20 cellular contexts compared by ENCODE assay signal in genomic region chr4:66443020-66443419, GRCh38.
A peak's percentile ranks its signal among the peaks of the same experiment; 100 is the strongest.
DNase-seq lines count a peak whose midpoint lies in the region; ATAC-seq, FAIRE-seq and TF ChIP-seq lines count a peak whose summit lies in the region.
"Had no signal": no experiment of that assay in that cellular context is flagged by ENCODE, and none has a peak within 500 bp of the region (broad histone marks: within the 10 kb centered on the region; RNA-seq: fewer than 3 reads in every experiment).

No MANE protein-coding gene starts in this region.

- H3K23ac ChIP-seq in IMR-90 (ENCODE audit: low read depth, low read length): no peak overlapping the region

- TF ChIP-seq CTCF in A549 (IDR thresholded peaks at IDR 0.05) (no peak), IMR-90 (conservative IDR thresholded peaks at IDR 0.05; ENCODE audit: low read depth, low read length) (no peak), suprapubic skin (IDR thresholded peaks at IDR 0.05) (no peak)

- intact Hi-C loops in IMR-90 (cut with micrococcal nuclease): no loop called here

- no peak for TF ChIP-seq RAD21 in A549 (conservative IDR thresholded peaks at IDR 0.05 in 1 of 2, IDR thresholded peaks at IDR 0.05 in 1 of 2)
- TF ChIP-seq RAD21 in IMR-90 (IDR thresholded peaks at IDR 0.05; ENCODE audit: low read length): no peak

- H3K9ac ChIP-seq in IMR-90 (ENCODE audit: low read depth, low read length): no peak overlapping the region
- H3K9ac ChIP-seq: BLaER1 treated with 17β-estradiol and CSF1 and Interleukin-3, amounts not matched to agents 10 nM and 100 nM had no signal

- H2AFZ ChIP-seq in IMR-90 (replicated peaks; ENCODE audit: low read length, poor library complexity): no peak overlapping the region

- no peak overlapping the region for H2AK5ac ChIP-seq in IMR-90 (ENCODE audit: low read depth, low read length)

- H3K4me1 ChIP-seq in A549 (no peaks in the 10 kb centered on the region), IMR-90 (ENCODE audit: control insufficient read depth, insufficient read depth, low read length) (no peaks in the 10 kb centered on the region), suprapubic skin (no peaks in the 10 kb centered on the region)
- H3K4me1 ChIP-seq: BLaER1 treated with 17β-estradiol and CSF1 and Interleukin-3, amounts not matched to agents 10 nM and 100 nM; Caco-2 had no signal

- H2AK9ac ChIP-seq in IMR-90 (replicated peaks; ENCODE audit: low read depth, low read length, poor library complexity): no peak overlapping the region

- CTCF ChIA-PET in A549 (lab: Yijun Ruan, JAX) (no interaction called here), IMR-90 (lab: Yijun Ruan, JAX) (no interaction called here)

- H3K4ac ChIP-seq in IMR-90 (ENCODE audit: low read depth, low read length): no peak overlapping the region

- no peaks in the 10 kb centered on the region for H3K79me1 ChIP-seq in IMR-90 (ENCODE audit: low read depth in 1 of 2, low read length in 2 of 2)

- POLR2A ChIA-PET in A549 (lab: Yijun Ruan, JAX) (no interaction called here), IMR-90 (lab: Charles Lee; ENCODE audit: unreplicated experiment) (no interaction called here)

- BruUV-seq in IMR-90 (replicated peaks; lab: Mats Ljungman, UMichigan): no TSS peak

- H3K9me1 ChIP-seq in IMR-90 (ENCODE audit: insufficient read depth, low read length): no peaks in the 10 kb centered on the region

- no peak for FAIRE-seq in A549 (lab: Jason Lieb, UNC)
- FAIRE-seq: A204.1, D721Med, G401.6, GM12891, GM19239 had no signal

- H2BK20ac ChIP-seq in IMR-90 (ENCODE audit: low read depth, low read length): no peak overlapping the region

- dilution Hi-C loops in IMR-90 (cut with HindIII; ENCODE audit: low sequenced_read_pairs, unreplicated experiment): no loop called here

- no peak overlapping the region for H3K18ac ChIP-seq in IMR-90 (ENCODE audit: low read depth, low read length)

- ATAC-seq in A549 (no peak), IMR-90 (ENCODE audit: low read depth) (no peak)
- ATAC-seq: CD8-positive, alpha-beta T cell had no signal

- TF ChIP-seq POLR2A in A549 (IDR thresholded peaks at IDR 0.05; ENCODE audit: low read length) (no peak), IMR-90 (IDR thresholded peaks at IDR 0.05; ENCODE audit: low read depth, low read length) (no peak), suprapubic skin (IDR thresholded peaks at IDR 0.05) (no peak)

- TF ChIP-seq EP300 in A549 (IDR thresholded peaks at IDR 0.05) (no peak), suprapubic skin (IDR thresholded peaks at IDR 0.05) (no peak)

- H3K27ac ChIP-seq in A549 (no peak overlapping the region), IMR-90 (ENCODE audit: insufficient read depth, low read length) (no peak overlapping the region), suprapubic skin (no peak overlapping the region)
- H3K27ac ChIP-seq: BLaER1 treated with 17β-estradiol and CSF1 and Interleukin-3, amounts not matched to agents 10 nM and 100 nM; C4-2B had no signal

- no peak overlapping the region for H4K91ac ChIP-seq in IMR-90 (ENCODE audit: insufficient read depth, low read depth, low read length)

- H3K27me3 ChIP-seq in IMR-90 (ENCODE audit: control insufficient read depth, insufficient read depth, low read length) (no peaks in the 10 kb centered on the region), suprapubic skin (no peaks in the 10 kb centered on the region)
- H3K27me3 ChIP-seq: BLaER1 treated with 17β-estradiol and CSF1 and Interleukin-3, amounts not matched to agents 10 nM and 100 nM had no signal

- H2BK120ac ChIP-seq in IMR-90 (ENCODE audit: low read depth, low read length): no peak overlapping the region

- WGBS in A549 (ENCODE audit: missing lambda C conversion rate): 84% methylated on average over 3 of the region's 3 CpGs
- no CpG with 5 or more reads among the region's 3 CpGs for WGBS in IMR-90 (ENCODE audit: extremely low coverage in 2 of 2, insufficient read length in 1 of 2), 2 experiments
- 78% methylated on average over 3 of the region's 3 CpGs for WGBS in suprapubic skin

- in situ Hi-C loops in IMR-90 (cut with MboI; ENCODE audit: low sequenced_read_pairs): no loop called here

- no peak overlapping the region for H4K8ac ChIP-seq in IMR-90 (ENCODE audit: low read depth in 2 of 2, low read length in 2 of 2)

- H3K56ac ChIP-seq in IMR-90 (ENCODE audit: extremely low read depth, insufficient read depth, low read length): no peak overlapping the region

- no peaks in the 10 kb centered on the region for H4K20me1 ChIP-seq in IMR-90 (ENCODE audit: insufficient read depth, low read length)
- H4K20me1 ChIP-seq: BLaER1 treated with 17β-estradiol and CSF1 and Interleukin-3, amounts not matched to agents 10 nM and 100 nM had no signal

- H3K4me2 ChIP-seq in A549: no peak overlapping the region
- no peak overlapping the region for H3K4me2 ChIP-seq in IMR-90 (ENCODE audit: low read depth, low read length)
- H3K4me2 ChIP-seq: BLaER1 treated with 17β-estradiol and CSF1 and Interleukin-3, amounts not matched to agents 10 nM and 100 nM had no signal

- H3K36me3 ChIP-seq in IMR-90 (ENCODE audit: control insufficient read depth, insufficient read depth, low read length) (no peaks in the 10 kb centered on the region), suprapubic skin (no peaks in the 10 kb centered on the region)
- H3K36me3 ChIP-seq: BLaER1 treated with 17β-estradiol and CSF1 and Interleukin-3, amounts not matched to agents 10 nM and 100 nM had no signal

- no peak overlapping the region for H2BK5ac ChIP-seq in IMR-90 (ENCODE audit: low read depth, low read length, poor library complexity, severe bottlenecking)

- H3K14ac ChIP-seq in IMR-90 (replicated peaks; ENCODE audit: low read depth, low read length): no peak overlapping the region

- H2BK15ac ChIP-seq in IMR-90 (ENCODE audit: low read depth, low read length): no peak overlapping the region

- H3K4me3 ChIP-seq in A549: no peak overlapping the region
- H3K4me3 ChIP-seq in IMR-90 (ENCODE audit: insufficient read depth, low read depth, low read length): no peak overlapping the region
- no peak overlapping the region for H3K4me3 ChIP-seq in suprapubic skin
- H3K4me3 ChIP-seq: BLaER1 treated with 17β-estradiol and CSF1 and Interleukin-3, amounts not matched to agents 10 nM and 100 nM had no signal

- no peak overlapping the region for H4K5ac ChIP-seq in IMR-90 (ENCODE audit: low read depth, low read length)

- H3K9me3 ChIP-seq in A549 (no peaks in the 10 kb centered on the region), IMR-90 (ENCODE audit: control insufficient read depth, insufficient read depth, low read length) (no peaks in the 10 kb centered on the region), suprapubic skin (no peaks in the 10 kb centered on the region)
- H3K9me3 ChIP-seq: BLaER1 treated with 17β-estradiol and CSF1 and Interleukin-3, amounts not matched to agents 10 nM and 100 nM; Caco-2 had no signal

- no peak for DNase-seq in A549 (ENCODE audit: low read depth in 1 of 2, low spot score in 1 of 2)
- DNase-seq in IMR-90: no peak
- DNase-seq in retina: peak; percentile 27
- DNase-seq in suprapubic skin (ENCODE audit: low spot score in 2 of 2): no peak
- no peak for DNase-seq in globus pallidus (ENCODE audit: low spot score)
- DNase-seq: 8988T; AML-193; Caco-2; Calu3; CD4-positive, alpha-beta T cell; CD8-positive, alpha-beta T cell; DMS79 treated with DMSO at 0.1 percent for 48 hours; GF-D8 had no signal

TF ChIP-seq in A549, 52 proteins besides CTCF, POLR2A, EP300 and RAD21:
- peak; percentile 11 for TF ChIP-seq MAFK (IDR thresholded peaks at IDR 0.05; ENCODE audit: partially characterized antibody)
- no peak for TF ChIP-seq POLR2AphosphoS2 (conservative IDR thresholded peaks at IDR 0.05; ENCODE audit: low read length)
- TF ChIP-seq HEYL (CRISPR knock-in tag; IDR thresholded peaks at IDR 0.05): no peak
TF ChIP-seq in A549: peak in this region for 1.

TF ChIP-seq in IMR-90, 13 proteins besides CTCF, POLR2A, EP300 and RAD21:
- TF ChIP-seq MAFK (IDR thresholded peaks at IDR 0.05; ENCODE audit: low read depth, low read length) (peak; percentile 56), RCOR1 (IDR thresholded peaks at IDR 0.05; ENCODE audit: insufficient replicate concordance, low read length) (no peak), CEBPB (IDR thresholded peaks at IDR 0.05; ENCODE audit: low read depth, low read length) (no peak)
TF ChIP-seq in IMR-90: peak in this region for 1.
